Comparison of ENCODE assay signal across 10 cellular contexts in the genomic region with DNA sequence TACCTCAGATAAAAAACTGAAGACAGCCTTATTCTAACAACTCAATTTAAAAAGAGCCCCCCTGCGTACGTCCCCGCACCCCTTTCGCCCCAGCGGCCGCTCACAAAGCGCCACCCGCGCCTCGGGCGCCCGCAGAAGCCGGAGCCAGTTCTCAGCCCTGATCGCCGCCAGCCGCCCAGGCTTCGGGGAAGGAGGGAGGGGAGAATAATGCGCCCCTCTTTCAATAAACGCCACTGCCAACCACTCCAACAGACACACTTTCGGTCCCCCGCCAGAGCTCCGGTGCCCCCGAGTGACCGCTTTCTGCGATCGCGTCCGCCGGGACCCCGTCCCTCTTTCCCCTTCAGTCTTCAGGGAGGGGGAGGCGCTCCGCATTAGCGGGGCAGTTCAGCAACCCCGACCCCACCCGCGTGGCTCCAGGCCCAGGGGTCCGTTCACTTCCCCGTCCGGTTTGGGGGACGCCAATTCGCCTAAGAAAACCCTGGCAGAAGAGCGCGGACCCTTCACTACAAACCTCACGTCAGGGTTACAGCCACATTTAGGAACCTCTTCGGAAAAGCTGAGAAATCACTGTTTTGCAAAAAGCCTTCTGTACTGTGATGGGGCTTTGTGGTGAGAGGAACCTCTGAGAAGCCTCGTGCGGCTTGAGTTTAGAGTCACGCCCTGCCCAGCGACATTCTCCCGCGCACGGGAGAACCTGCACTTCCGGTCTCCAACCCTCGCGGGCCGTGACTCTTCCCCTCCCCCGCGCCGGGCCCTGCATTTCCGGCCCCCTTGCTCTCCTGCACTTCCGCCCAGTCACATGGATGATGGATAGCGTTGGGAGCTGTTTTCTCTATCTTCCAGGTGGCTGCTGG. TPM values are rescaled to one million over a fixed set of nuclear protein-coding genes. Genes with fewer than 3 reads are reported as not detected.
DNase-seq lines count a peak whose midpoint lies in the region; ATAC-seq, FAIRE-seq and TF ChIP-seq lines count a peak whose summit lies in the region.
"Had no signal": no experiment of that assay in that cellular context is flagged by ENCODE, and none has a peak within 500 bp of the region (broad histone marks: within the 10 kb centered on the region; RNA-seq: fewer than 3 reads in every experiment).

No MANE protein-coding gene starts in this region.

- peaks cover 17% of the 10 kb centered on the region for H3K27me3 Mint-ChIP-seq in activated T-helper 17 cell treated with anti-CD3 and anti-CD28 coated beads, Interleukin-2, amount 50 U/mL, for 72 hours
- H3K27me3 Mint-ChIP-seq in activated CD4-positive, alpha-beta T cell treated with anti-CD3 and anti-CD28 coated beads, Interleukin-2, amount 10 ng/mL, durations not matched to agents 7 days and 5 days, result peaks cover 15% of the 10 kb centered on the region

- no peak for FAIRE-seq in keratinocyte (lab: Jason Lieb, UNC)

- CTCF ChIA-PET in activated CD4-positive, alpha-beta T cell treated with anti-CD3 and anti-CD28 coated beads, Interleukin-2, amount 10 ng/mL, durations not matched to agents 7 days and 5 days (lab: Charles Lee), result no interaction called here

- H3K4me3 ChIP-seq in heart left ventricle (peak overlapping the region in 7 of 12 donors; percentile 6 to 31 (median 20)), keratinocyte (ENCODE audit: control insufficient read depth in 2 of 3, extremely low read depth in 1 of 3, insufficient read depth in 2 of 3, low read depth in 1 of 3, low read length in 3 of 3) (no peak overlapping the region), upper lobe of right lung (peak overlapping the region; percentile 4)

- 2 to 4% (median 3%) methylated on average over 46 to 62 of the region's 62 CpGs for WGBS in heart left ventricle, 4 donors

- no peaks in the 10 kb centered on the region for H3K36me3 Mint-ChIP-seq in activated T-helper 17 cell treated with anti-CD3 and anti-CD28 coated beads, Interleukin-2, amount 50 U/mL, for 72 hours (ENCODE audit: low read depth)
- H3K36me3 Mint-ChIP-seq in activated CD4-positive, alpha-beta T cell treated with anti-CD3 and anti-CD28 coated beads, Interleukin-2, amount 10 ng/mL, durations not matched to agents 7 days and 5 days (ENCODE audit: low read depth), result peaks cover 3% of the 10 kb centered on the region

- intact Hi-C loops in heart left ventricle (cut with DNase I), result no loop called here
- intact Hi-C loops in cardiac septum (cut with DNase I), result no loop called here
- intact Hi-C loops in upper lobe of right lung (cut with DNase I), result no loop called here

- H3K4me2 ChIP-seq in keratinocyte (ENCODE audit: control insufficient read depth, extremely low read depth, insufficient read depth, low read depth, low read length), result peak overlapping the region; percentile 32

- no peak for TF ChIP-seq POLR2A in heart left ventricle (IDR thresholded peaks at IDR 0.05)

- no peaks in the 10 kb centered on the region for H3K79me2 ChIP-seq in keratinocyte (ENCODE audit: control insufficient read depth, insufficient read depth, low read length)

- no peak overlapping the region for H3K9ac ChIP-seq in keratinocyte (ENCODE audit: control insufficient read depth, extremely low read depth, insufficient read depth, low read length)

- H3K9me3 Mint-ChIP-seq in activated T-helper 17 cell treated with anti-CD3 and anti-CD28 coated beads, Interleukin-2, amount 50 U/mL, for 72 hours, result peaks cover 21% of the 10 kb centered on the region
- peaks cover 13% of the 10 kb centered on the region for H3K9me3 Mint-ChIP-seq in activated CD4-positive, alpha-beta T cell treated with anti-CD3 and anti-CD28 coated beads, Interleukin-2, amount 10 ng/mL, durations not matched to agents 7 days and 5 days

- no peak for ATAC-seq in heart left ventricle
- no peak for ATAC-seq in activated T-helper 17 cell treated with anti-CD3 and anti-CD28 coated beads, Interleukin-2, amount 50 U/mL, for 72 hours (replicated peaks)
- ATAC-seq in upper lobe of right lung, result peak; percentile 19
- no peak for ATAC-seq in HG03095 (IDR thresholded peaks at IDR 0.05; ENCODE audit: unreplicated experiment)

- POLR2A ChIA-PET in activated CD4-positive, alpha-beta T cell treated with anti-CD3 and anti-CD28 coated beads, Interleukin-2, amount 10 ng/mL, durations not matched to agents 7 days and 5 days (lab: Charles Lee), result no interaction called here

- H3K4me1 Mint-ChIP-seq in activated T-helper 17 cell treated with anti-CD3 and anti-CD28 coated beads, Interleukin-2, amount 50 U/mL, for 72 hours, result peaks cover 8% of the 10 kb centered on the region
- peaks cover 2% of the 10 kb centered on the region for H3K4me1 Mint-ChIP-seq in activated CD4-positive, alpha-beta T cell treated with anti-CD3 and anti-CD28 coated beads, Interleukin-2, amount 10 ng/mL, durations not matched to agents 7 days and 5 days

- H3K27ac ChIP-seq in heart left ventricle (no peak overlapping the region), keratinocyte (ENCODE audit: control insufficient read depth, insufficient read depth, low read length) (no peak overlapping the region), upper lobe of right lung (no peak overlapping the region)

- H3K27ac Mint-ChIP-seq in activated T-helper 17 cell treated with anti-CD3 and anti-CD28 coated beads, Interleukin-2, amount 50 U/mL, for 72 hours, result no peak overlapping the region
- H3K27ac Mint-ChIP-seq in activated CD4-positive, alpha-beta T cell treated with anti-CD3 and anti-CD28 coated beads, Interleukin-2, amount 10 ng/mL, durations not matched to agents 7 days and 5 days, result no peak overlapping the region

- H3K36me3 ChIP-seq in heart left ventricle, result no peaks in the 10 kb centered on the region
- no peaks in the 10 kb centered on the region for H3K36me3 ChIP-seq in keratinocyte (ENCODE audit: control insufficient read depth in 2 of 2, extremely low read depth in 1 of 2, insufficient read depth in 2 of 2, low read length in 2 of 2)
- no peaks in the 10 kb centered on the region for H3K36me3 ChIP-seq in upper lobe of right lung

- dilution Hi-C loops in keratinocyte (cut with MboI; ENCODE audit: extremely low pct_ligation_motif_present, low sequenced_read_pairs), result no loop called here

- peak overlapping the region; percentile 27 for H3K4me3 Mint-ChIP-seq in activated T-helper 17 cell treated with anti-CD3 and anti-CD28 coated beads, Interleukin-2, amount 50 U/mL, for 72 hours
- no peak overlapping the region for H3K4me3 Mint-ChIP-seq in activated CD4-positive, alpha-beta T cell treated with anti-CD3 and anti-CD28 coated beads, Interleukin-2, amount 10 ng/mL, durations not matched to agents 7 days and 5 days

- TF ChIP-seq CTCF in heart left ventricle (IDR thresholded peaks at IDR 0.05), result no peak
- no peak for TF ChIP-seq CTCF in keratinocyte (optimal IDR thresholded peaks at IDR 0.05 in 1 of 3, IDR thresholded peaks at IDR 0.05 in 1 of 3, conservative IDR thresholded peaks at IDR 0.05 in 1 of 3; ENCODE audit: extremely low read depth in 1 of 3, insufficient read depth in 2 of 3, low read length in 3 of 3)
- no peak for TF ChIP-seq CTCF in upper lobe of right lung (IDR thresholded peaks at IDR 0.05)

- no peaks in the 10 kb centered on the region for H3K9me1 ChIP-seq in keratinocyte (ENCODE audit: control insufficient read depth, extremely low read depth, insufficient read depth, low read length)

- H3K9me3 ChIP-seq in heart left ventricle, result no peaks in the 10 kb centered on the region
- H3K9me3 ChIP-seq in keratinocyte (ENCODE audit: control insufficient read depth, low read depth, low read length), result no peaks in the 10 kb centered on the region
- no peaks in the 10 kb centered on the region for H3K9me3 ChIP-seq in upper lobe of right lung

- no peak overlapping the region for H2AFZ ChIP-seq in keratinocyte (ENCODE audit: control insufficient read depth, low read length)

- H3K4me1 ChIP-seq in heart left ventricle, result peaks cover 0 to 11% (median 2%) of the 10 kb centered on the region in 12 donors
- H3K4me1 ChIP-seq in keratinocyte (ENCODE audit: control insufficient read depth, extremely low read depth, insufficient read depth, low read length), result no peaks in the 10 kb centered on the region
- no peaks in the 10 kb centered on the region for H3K4me1 ChIP-seq in upper lobe of right lung

- H4K20me1 ChIP-seq in keratinocyte (ENCODE audit: control insufficient read depth, extremely low read depth, insufficient read depth, low read length), result no peaks in the 10 kb centered on the region

- H3K27me3 ChIP-seq in heart left ventricle (peaks cover 16 to 71% (median 55%) of the 10 kb centered on the region in 9 donors), keratinocyte (ENCODE audit: control insufficient read depth, extremely low read depth, insufficient read depth, low read length) (peaks cover 46% of the 10 kb centered on the region), upper lobe of right lung (peaks cover 60% of the 10 kb centered on the region)

- DNase-seq in heart left ventricle (no peak), cardiac septum (ENCODE audit: low spot score) (no peak), keratinocyte (ENCODE audit: low read depth, low spot score) (no peak), upper lobe of right lung (no peak), SW480 (ENCODE audit: low spot score) (no peak)
- DNase-seq in activated CD4-positive, alpha-beta T cell treated with anti-CD3 and anti-CD28 coated beads, Interleukin-2, amount 10 ng/mL, durations not matched to agents 7 days and 5 days, result no peak
- DNase-seq: dermis blood vessel endothelial cell, SW 1271 had no signal

RNA-seq across cellular contexts. Expression of a gene that starts 18.7 kb away (rescaled TPM):
- total RNA-seq in heart left ventricle (not detected), cardiac septum (not detected), upper lobe of right lung (not detected)
- polyA plus RNA-seq in heart left ventricle (not detected), keratinocyte (not detected in 3 replicates)
- not detected for total RNA-seq in activated T-helper 17 cell treated with anti-CD3 and anti-CD28 coated beads, Interleukin-2, amount 50 U/mL, for 72 hours
- polyA plus RNA-seq in keratinocyte (2011; ENCODE audit: low read depth), result not detected
- not detected in 2 replicates for polyA plus RNA-seq in keratinocyte (2011; cell fraction: cytosol; rRNA removed)
- not detected in 2 replicates for polyA plus RNA-seq in keratinocyte (2011; cell fraction: nucleus; rRNA removed)
- not detected in 2 replicates for polyA plus RNA-seq in keratinocyte (2012; ENCODE audit: low replicate concordance)
- not detected in 3 replicates for polyA minus RNA-seq in keratinocyte
- not detected for polyA minus RNA-seq in keratinocyte (2011; cell fraction: cytosol; rRNA and poly(A)+ RNA removed)
- not detected in 2 replicates for polyA minus RNA-seq in keratinocyte (2011; cell fraction: nucleus; rRNA and poly(A)+ RNA removed)
- not detected for total RNA-seq in activated CD4-positive, alpha-beta T cell treated with anti-CD3 and anti-CD28 coated beads, Interleukin-2, amount 10 ng/mL, durations not matched to agents 7 days and 5 days
- total RNA-seq: dermis blood vessel endothelial cell had no signal

Comparison
In these comparisons a context has a peak if more than half of its experiments do, and no peak if none do; other contexts are left out.
1. H3K4me3 ChIP-seq: peak in heart left ventricle (7 of 12) and upper lobe of right lung (single experiment); none in keratinocyte (0 of 3).